11 cellular contexts compared by ENCODE assay signal in the genomic region with DNA sequence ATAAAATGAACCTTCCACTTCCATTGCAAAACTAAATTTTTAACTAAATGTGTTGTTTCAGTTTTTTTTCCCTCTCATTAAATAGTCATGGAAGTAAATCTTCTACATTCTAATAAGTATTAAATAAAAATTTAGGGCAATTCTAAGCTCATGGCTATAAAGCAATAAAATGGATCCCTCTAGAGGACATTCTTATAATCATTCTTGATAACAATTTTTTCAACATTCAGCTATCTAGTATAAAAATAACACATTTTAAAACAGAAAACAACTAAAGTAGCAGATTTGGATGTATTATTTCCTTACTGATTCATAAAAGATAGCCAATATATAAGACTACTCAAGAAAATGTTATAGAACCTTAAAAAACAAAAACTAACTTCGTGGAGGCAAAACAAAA.
A peak's percentile ranks its signal among the peaks of the same experiment; 100 is the strongest.
DNase-seq lines count a peak whose midpoint lies in the region; ATAC-seq and TF ChIP-seq lines count a peak whose summit lies in the region.
"Had no signal": no experiment of that assay in that cellular context is flagged by ENCODE, and none has a peak within 500 bp of the region (broad histone marks: within the 10 kb centered on the region; RNA-seq: fewer than 3 reads in every experiment).

No MANE protein-coding gene starts in this region.

- DNase-seq in left ventricle myocardium inferior: no peak
- DNase-seq in right cardiac atrium: no peak
- peak; percentile 23 for DNase-seq in RKO (ENCODE audit: low spot score)
- DNase-seq in fibroblast of peridontal ligament (ENCODE audit: extremely low read depth): peak; percentile 43
- no peak for DNase-seq in middle frontal gyrus (ENCODE audit: extremely low spot score, low spot score)
- DNase-seq: activated CD8-positive, alpha-beta memory T cell treated with anti-CD3 and anti-CD28 coated beads, Interleukin-2, amount 50 U/mL, for 4 hours; NCI-H187 had no signal

- H3K4me3 ChIP-seq in left ventricle myocardium inferior (no peak overlapping the region), right cardiac atrium (ENCODE audit: low read length) (no peak overlapping the region)
- H3K4me3 ChIP-seq: SK-N-MC had no signal

- peak; percentile 39 for TF ChIP-seq CTCF in left ventricle myocardium inferior (IDR thresholded peaks at IDR 0.05; ENCODE audit: borderline replicate concordance)

- WGBS in right cardiac atrium: 0% methylated on average over 1 of the region's 1 CpG

- ATAC-seq in right cardiac atrium (no peak), HG03342 (IDR thresholded peaks at IDR 0.05; ENCODE audit: unreplicated experiment) (no peak), GM21390 (IDR thresholded peaks at IDR 0.05; ENCODE audit: unreplicated experiment) (no peak), HG02610 (IDR thresholded peaks at IDR 0.05; ENCODE audit: unreplicated experiment) (no peak)

- H3K27ac ChIP-seq in left ventricle myocardium inferior (replicated peaks) (no peak overlapping the region), right cardiac atrium (ENCODE audit: low read length) (no peak overlapping the region)
- H3K27ac ChIP-seq: SK-N-MC had no signal

- H3K4me1 ChIP-seq in left ventricle myocardium inferior (no peaks in the 10 kb centered on the region), right cardiac atrium (ENCODE audit: control insufficient read depth, insufficient read depth, low read length) (no peaks in the 10 kb centered on the region)

- no peaks in the 10 kb centered on the region for H3K9me3 ChIP-seq in left ventricle myocardium inferior (replicated peaks)
- no peaks in the 10 kb centered on the region for H3K9me3 ChIP-seq in right cardiac atrium (ENCODE audit: control insufficient read depth, low read length)

- intact Hi-C loops in left ventricle myocardium inferior (cut with micrococcal nuclease) (no loop called here), right cardiac atrium (cut with DNase I) (no loop called here)

- no peaks in the 10 kb centered on the region for H3K36me3 ChIP-seq in left ventricle myocardium inferior

- H3K27me3 ChIP-seq in left ventricle myocardium inferior (ENCODE audit: low read depth): no peaks in the 10 kb centered on the region
- no peaks in the 10 kb centered on the region for H3K27me3 ChIP-seq in right cardiac atrium (ENCODE audit: control insufficient read depth, insufficient read depth)

Comparison
In these comparisons a context has a peak if more than half of its experiments do, and no peak if none do; other contexts are left out.
1. DNase-seq: peak in RKO (single experiment) and fibroblast of peridontal ligament (single experiment); none in left ventricle myocardium inferior (single experiment), right cardiac atrium (0 of 3) and middle frontal gyrus (single experiment).